ENCODE assay signal across 9 cellular contexts in genomic region chr1:46613661-46614603, GRCh38. TPM values are rescaled to one million over a fixed set of nuclear protein-coding genes. Genes with fewer than 3 reads are reported as not detected.
A peak's percentile ranks its signal among the peaks of the same experiment; 100 is the strongest.
DNase-seq lines count a peak whose midpoint lies in the region; ATAC-seq and TF ChIP-seq lines count a peak whose summit lies in the region.
"Had no signal": no experiment of that assay in that cellular context is flagged by ENCODE, and none has a peak within 500 bp of the region (broad histone marks: within the 10 kb centered on the region; RNA-seq: fewer than 3 reads in every experiment).

No MANE protein-coding gene starts in this region.

- H3K9me3 ChIP-seq in adrenal gland (replicated peaks in 1 of 3) (no peaks in the 10 kb centered on the region), cardiac muscle cell (ENCODE audit: low read depth) (no peaks in the 10 kb centered on the region)

- peak in 1 of 2 donors; percentile 19 for TF ChIP-seq POLR2A in adrenal gland (IDR thresholded peaks at IDR 0.05)

- ATAC-seq in HG02610 (IDR thresholded peaks at IDR 0.05; ENCODE audit: unreplicated experiment), result peak; percentile 74

- peak overlapping the region in 1 of 4 donors; percentile 41 for H3K4me3 ChIP-seq in adrenal gland
- no peak overlapping the region for H3K4me3 ChIP-seq in cardiac muscle cell

- DNase-seq in EH (ENCODE audit: low read depth) (peak; percentile 80), NCI-H82 (lab: John Stamatoyannopoulos, UW) (peak; percentile 87), adrenal gland (peak; percentile 75 to 96 (median 90)), cardiac muscle cell (ENCODE audit: low read depth in 1 of 2, low spot score in 1 of 2) (peak; percentile 64 to 88), posterior cingulate gyrus (peak; percentile 39 to 95 (median 73)), NCI-H1092 treated with DMSO at 0.1 percent for 48 hours (lab: John Stamatoyannopoulos, UW) (no peak), OCI-M2 (lab: John Stamatoyannopoulos, UW; ENCODE audit: unreplicated experiment) (no peak)

- WGBS in adrenal gland, 4 donors, result 16 to 24% (median 20%) methylated on average over 8 to 16 of the region's 16 CpGs

- H3K27ac ChIP-seq in adrenal gland, result peak overlapping the region in 3 of 5 donors; percentile 31 to 83 (median 53)
- H3K27ac ChIP-seq in cardiac muscle cell, result no peak overlapping the region

- H3K27me3 ChIP-seq in adrenal gland (no peaks in the 10 kb centered on the region), cardiac muscle cell (no peaks in the 10 kb centered on the region)

- H3K4me1 ChIP-seq in adrenal gland (replicated peaks in 1 of 2) (peaks cover 34 to 54% of the 10 kb centered on the region in 2 donors), cardiac muscle cell (ENCODE audit: low read depth) (peaks cover 13% of the 10 kb centered on the region)

- peaks cover 0 to 19% of the 10 kb centered on the region in 2 donors for H3K36me3 ChIP-seq in adrenal gland (replicated peaks in 1 of 2)
- H3K36me3 ChIP-seq in cardiac muscle cell, result no peaks in the 10 kb centered on the region

- intact Hi-C loops in adrenal gland (cut with DNase I) (loop anchor here in 1 of 2 donors (10.0 kb wide), 1 partner anchor 101 kb away; the partner anchor contains the start of gene EFCAB14), posterior cingulate gyrus (cut with DNase I) (no loop called here)

- TF ChIP-seq CTCF in adrenal gland (IDR thresholded peaks at IDR 0.05), result no peak
- no peak for TF ChIP-seq CTCF in cardiac muscle cell (IDR thresholded peaks at IDR 0.05; ENCODE audit: low read depth, low read length)

RNA-seq across cellular contexts. Expression of gene MOB3C, which starts 2.7 kb away (rescaled TPM):
- total RNA-seq in adrenal gland, result 10 to 100 TPM in 7 of 8 donors, 1 to 10 TPM in 1; 9.9 to 29.9 (median 20.8) TPM
- 10 to 100 TPM in 2 of 3 donors, 1 to 10 TPM in 1; 9.3 to 15.3 (median 10.6) TPM for polyA plus RNA-seq in adrenal gland
- 6.2 and 7.5 TPM in 2 replicates for total RNA-seq in cardiac muscle cell
- polyA plus RNA-seq in cardiac muscle cell, result 4.5 and 5.5 TPM in 2 replicates

RNA-seq across cellular contexts. Expression of gene MKNK1, which starts 9.9 kb away (rescaled TPM):
- total RNA-seq in adrenal gland (10 to 100 TPM; 29.6 to 60.3 (median 46.4) TPM), cardiac muscle cell (12.8 and 18.6 TPM in 2 replicates)
- polyA plus RNA-seq in adrenal gland (10 to 100 TPM; 30.5 to 83.0 (median 63.6) TPM), cardiac muscle cell (20.3 and 23.7 TPM in 2 replicates)

RNA-seq across cellular contexts. Expression of gene ATPAF1, which starts 54.2 kb away (rescaled TPM):
- 100 to 1,000 TPM; 104 to 225 (median 133) TPM for total RNA-seq in adrenal gland
- 100 to 1,000 TPM; 142 to 183 (median 146) TPM for polyA plus RNA-seq in adrenal gland
- 83.6 and 100 TPM in 2 replicates for total RNA-seq in cardiac muscle cell
- 110 and 120 TPM in 2 replicates for polyA plus RNA-seq in cardiac muscle cell

RNA-seq across cellular contexts. Expression of gene TEX38, which starts 57.7 kb away (rescaled TPM):
- total RNA-seq in adrenal gland (under 1 TPM in 2 of 8 donors, not detected in 6; 0.25 to 0.36 TPM), cardiac muscle cell (1.2 TPM in 1 of 2 replicates, not detected in the other)
- polyA plus RNA-seq in adrenal gland (under 1 TPM in 1 of 3 donors, not detected in 2; 0.54 TPM), cardiac muscle cell (0.27 and 1.4 TPM in 2 replicates)
- total RNA-seq: HT1080 had no signal

Comparison
In these comparisons a context has a peak if more than half of its experiments do, and no peak if none do; other contexts are left out.
1. DNase-seq: peak in EH (single experiment), NCI-H82 (single experiment), adrenal gland (7 of 7), cardiac muscle cell (2 of 2) and posterior cingulate gyrus (10 of 10); none in NCI-H1092 treated with DMSO at 0.1 percent for 48 hours (single experiment) and OCI-M2 (single experiment).